ENCODE assay signal across 24 cellular contexts in the genomic region with DNA sequence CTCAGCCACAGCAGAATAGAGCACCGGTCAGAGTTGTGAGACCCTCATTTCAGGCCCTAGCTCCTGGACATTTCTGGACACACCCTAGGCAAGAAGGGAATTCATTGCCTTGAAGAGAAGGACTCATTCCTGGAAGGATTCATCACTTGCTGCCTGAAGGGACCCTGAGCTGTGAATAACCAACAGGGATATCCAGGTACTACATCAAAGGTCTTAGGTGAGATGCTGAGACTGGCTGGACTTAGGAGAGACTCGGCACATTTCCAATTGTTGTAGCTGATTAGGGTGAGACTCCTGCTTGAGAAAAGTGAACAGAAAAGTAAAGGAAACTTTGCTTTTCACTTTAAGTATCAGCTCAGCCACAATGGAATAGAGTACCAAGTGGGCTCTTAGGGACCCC.
"Had no signal": no experiment of that assay in that cellular context is flagged by ENCODE, and none has a peak within 500 bp of the region (broad histone marks: within the 10 kb centered on the region; RNA-seq: fewer than 3 reads in every experiment).

No MANE protein-coding gene starts in this region.

- H3K4me1 Mint-ChIP-seq: memory B cell; naive thymus-derived CD8-positive, alpha-beta T cell; nephron progenitor cell had no signal

- H3K4me3 Mint-ChIP-seq: memory B cell; mesothelial cell of epicardium; naive thymus-derived CD8-positive, alpha-beta T cell; nephron progenitor cell; stimulated activated effector memory CD8-positive, alpha-beta T cell treated with anti-CD3 and anti-CD28 coated beads, Interleukin-12 subunit alpha, Interleukin-12 subunit beta, amount 100 ng/mL, for 72 hours had no signal

- H3K27me3 ChIP-seq: gastrocnemius medialis, pancreas, stomach, tibial artery, upper lobe of left lung had no signal

- H3K36me3 ChIP-seq: gastrocnemius medialis, lower lobe of right lung, pancreas, stomach, tibial artery, upper lobe of left lung had no signal

- DNase-seq: cerebellar nuclear complex; dorsolateral prefrontal cortex; effector CD4-positive, alpha-beta T cell; gastrocnemius medialis; head of caudate nucleus; left ventricle myocardium superior; lower lobe of right lung; naive thymus-derived CD8-positive, alpha-beta T cell; nephron progenitor cell; nucleus accumbens; pancreas; retina; stimulated activated CD4-positive, alpha-beta T cell treated with anti-CD3 and anti-CD28 coated beads, Interleukin-2, amount 100 ng/mL, for 24 hours; stimulated activated CD4-positive, alpha-beta T cell treated with anti-CD3 and anti-CD28 coated beads, Interleukin-4, amount 100 ng/mL, for 24 hours; stimulated activated naive CD4-positive, alpha-beta T cell treated with Interleukin-2 at 50 U/mL for 16 hours; stomach; tibial artery; upper lobe of left lung had no signal

- H3K36me3 Mint-ChIP-seq: mesothelial cell of epicardium; naive thymus-derived CD8-positive, alpha-beta T cell; stimulated activated effector memory CD8-positive, alpha-beta T cell treated with anti-CD3 and anti-CD28 coated beads, Interleukin-12 subunit alpha, Interleukin-12 subunit beta, amount 100 ng/mL, for 72 hours had no signal

- H3K9me3 ChIP-seq: gastrocnemius medialis, lower lobe of right lung, pancreas, stomach, tibial artery, upper lobe of left lung had no signal

- H3K9me3 Mint-ChIP-seq: memory B cell; stimulated activated effector memory CD8-positive, alpha-beta T cell treated with anti-CD3 and anti-CD28 coated beads, Interleukin-12 subunit alpha, Interleukin-12 subunit beta, amount 100 ng/mL, for 72 hours had no signal

- ATAC-seq: gastrocnemius medialis; left ventricle myocardium superior; lower lobe of right lung; naive thymus-derived CD8-positive, alpha-beta T cell; pancreas; stimulated activated effector memory CD8-positive, alpha-beta T cell treated with anti-CD3 and anti-CD28 coated beads, Interleukin-12 subunit alpha, Interleukin-12 subunit beta, amount 100 ng/mL, for 72 hours had no signal

- H3K27ac ChIP-seq: dorsolateral prefrontal cortex, gastrocnemius medialis, lower lobe of right lung, pancreas, stomach, tibial artery, upper lobe of left lung had no signal

- H3K4me1 ChIP-seq: lower lobe of right lung, pancreas, stomach, tibial artery had no signal

- H3K4me3 ChIP-seq: dorsolateral prefrontal cortex, gastrocnemius medialis, lower lobe of right lung, pancreas, stomach, tibial artery, upper lobe of left lung had no signal

- FAIRE-seq: colon, keratinocyte, pancreas, urothelium cell line had no signal

- H3K27me3 Mint-ChIP-seq: memory B cell had no signal

- H3K27ac Mint-ChIP-seq: memory B cell; mesothelial cell of epicardium; naive thymus-derived CD8-positive, alpha-beta T cell; nephron progenitor cell; stimulated activated effector memory CD8-positive, alpha-beta T cell treated with anti-CD3 and anti-CD28 coated beads, Interleukin-12 subunit alpha, Interleukin-12 subunit beta, amount 100 ng/mL, for 72 hours had no signal
